ENCODE assay signal across 30 cellular contexts in genomic region chr4:171809854-171810253, GRCh38. TPM values are rescaled to one million over a fixed set of nuclear protein-coding genes. Genes with fewer than 3 reads are reported as not detected.
DNase-seq lines count a peak whose midpoint lies in the region; ATAC-seq, FAIRE-seq and TF ChIP-seq lines count a peak whose summit lies in the region.
"Had no signal": no experiment of that assay in that cellular context is flagged by ENCODE, and none has a peak within 500 bp of the region (broad histone marks: within the 10 kb centered on the region; RNA-seq: fewer than 3 reads in every experiment).

No MANE protein-coding gene starts in this region.

- DNase-seq in HepG2 (ENCODE audit: low spot score) (no peak), right lobe of liver (no peak), astrocyte (ENCODE audit: low read depth) (no peak), H1 (ENCODE audit: low read depth in 1 of 2, low spot score in 2 of 2) (no peak), NCI-H524 treated with DMSO at 0.1 percent for 48 hours (lab: John Stamatoyannopoulos, UW) (no peak), NCI-H1694 (lab: John Stamatoyannopoulos, UW) (no peak)
- DNase-seq: ACHN; BE2C; C1 segment of cervical spinal cord; CD4-positive, alpha-beta memory T cell; CD4-positive, CD25-positive, alpha-beta regulatory T cell; CD8-positive, alpha-beta memory T cell; COR-L47; DMS 273 treated with DMSO at 0.1 percent for 48 hours; DMS153; DMS53; DMS79; DND-41; EL; GDM1 had no signal

- no peak overlapping the region for H4K8ac ChIP-seq in H1 (ENCODE audit: extremely low read depth, insufficient read depth, low read length)

- no peak overlapping the region for H2BK20ac ChIP-seq in H1 (ENCODE audit: low read length)

- H3K9me3 ChIP-seq in HepG2 (ENCODE audit: low read length) (no peaks in the 10 kb centered on the region), right lobe of liver (no peaks in the 10 kb centered on the region), astrocyte (ENCODE audit: insufficient read depth, low read depth, low read length) (no peaks in the 10 kb centered on the region), H1 (ENCODE audit: insufficient read depth in 2 of 2, low read depth in 1 of 2, low read length in 1 of 2) (no peaks in the 10 kb centered on the region)
- H3K9me3 ChIP-seq: BE2C had no signal

- no peak overlapping the region for H3K4me3 ChIP-seq in HepG2 (replicated peaks in 1 of 3; ENCODE audit: insufficient read depth in 1 of 3, low read depth in 2 of 3, low read length in 3 of 3)
- no peak overlapping the region for H3K4me3 ChIP-seq in right lobe of liver
- H3K4me3 ChIP-seq in astrocyte (ENCODE audit: insufficient read depth, low read depth, low read length), result no peak overlapping the region
- H3K4me3 ChIP-seq in H1 (ENCODE audit: extremely low read depth in 1 of 4, insufficient read depth in 2 of 4, low read depth in 3 of 4, low read length in 4 of 4), result no peak overlapping the region
- H3K4me3 ChIP-seq: BLaER1, GM12878 had no signal

- H3K18ac ChIP-seq in H1 (ENCODE audit: extremely low read depth, low read length), result no peak overlapping the region

- H3K9ac ChIP-seq in HepG2 (ENCODE audit: insufficient read depth, low read depth, low read length), result no peak overlapping the region
- H3K9ac ChIP-seq in astrocyte (ENCODE audit: low read length), result no peak overlapping the region
- no peak overlapping the region for H3K9ac ChIP-seq in H1 (replicated peaks in 1 of 4; ENCODE audit: extremely low read depth in 1 of 4, low read depth in 3 of 4, low read length in 3 of 4)
- H3K9ac ChIP-seq: BLaER1 had no signal

- no peak for TF ChIP-seq CTCF in HepG2 (CRISPR knock-in tag; IDR thresholded peaks at IDR 0.05)
- TF ChIP-seq CTCF in right lobe of liver (IDR thresholded peaks at IDR 0.05), result no peak
- TF ChIP-seq CTCF in astrocyte (IDR thresholded peaks at IDR 0.05; ENCODE audit: insufficient read depth, low read depth, low read length), result no peak
- no peak for TF ChIP-seq CTCF in H1 (IDR thresholded peaks at IDR 0.05; ENCODE audit: control extremely low read depth in 1 of 3, insufficient read depth in 1 of 3, low read depth in 1 of 3, low read length in 3 of 3)

- H3K23ac ChIP-seq in H1 (ENCODE audit: insufficient read length), result no peak overlapping the region

- no peaks in the 10 kb centered on the region for H3K9me3 Mint-ChIP-seq in astrocyte (ENCODE audit: unreplicated experiment)

- H3K79me2 ChIP-seq in HepG2 (ENCODE audit: insufficient read depth, low read length) (no peaks in the 10 kb centered on the region), astrocyte (ENCODE audit: insufficient read depth, low read length) (no peaks in the 10 kb centered on the region), H1 (ENCODE audit: control insufficient read depth in 1 of 2, insufficient read depth in 2 of 2, low read length in 2 of 2) (no peaks in the 10 kb centered on the region)

- no peak overlapping the region for H2BK5ac ChIP-seq in H1 (ENCODE audit: low read depth, low read length)

- no peak for TF ChIP-seq RAD21 in HepG2 (CRISPR knock-in tag; IDR thresholded peaks at IDR 0.05)
- TF ChIP-seq RAD21 in H1 (IDR thresholded peaks at IDR 0.05 in 1 of 2, conservative IDR thresholded peaks at IDR 0.05 in 1 of 2; ENCODE audit: low read depth in 2 of 2, low read length in 2 of 2), result no peak

- H3K56ac ChIP-seq in H1 (replicated peaks; ENCODE audit: insufficient read length, low read depth, low read length), result no peak overlapping the region

- H3K4me1 ChIP-seq in HepG2 (ENCODE audit: insufficient read depth, low read length), result no peaks in the 10 kb centered on the region
- peaks cover 0 to 7% (median 0%) of the 10 kb centered on the region in 4 donors for H3K4me1 ChIP-seq in right lobe of liver
- peaks cover 10% of the 10 kb centered on the region for H3K4me1 ChIP-seq in astrocyte (ENCODE audit: insufficient read depth, low read length)
- H3K4me1 ChIP-seq in H1 (replicated peaks in 1 of 4; ENCODE audit: control insufficient read depth in 3 of 4, insufficient read depth in 4 of 4, low read length in 3 of 4), result peaks cover 1 to 10% (median 4%) of the 10 kb centered on the region in 4 experiments; a peak in 6 of 7 replicates
- H3K4me1 ChIP-seq: BE2C, BLaER1 had no signal

- H3K14ac ChIP-seq in H1 (ENCODE audit: insufficient read length), result no peak overlapping the region

- no peak overlapping the region for H2BK120ac ChIP-seq in H1 (replicated peaks; ENCODE audit: low read depth, low read length)

- H3K4ac ChIP-seq in H1 (replicated peaks; ENCODE audit: insufficient read length, low read depth, low read length), result no peak overlapping the region

- H2AFZ ChIP-seq in HepG2 (ENCODE audit: low read length) (no peak overlapping the region), astrocyte (ENCODE audit: low read depth, low read length) (no peak overlapping the region), H1 (ENCODE audit: low read length) (no peak overlapping the region)

- no peak overlapping the region for H4K91ac ChIP-seq in H1 (replicated peaks; ENCODE audit: insufficient read length, low read length)

- H3K79me1 ChIP-seq in H1 (ENCODE audit: low read depth, low read length), result no peaks in the 10 kb centered on the region

- H4K20me1 ChIP-seq in HepG2 (ENCODE audit: insufficient read depth, low read length), result no peaks in the 10 kb centered on the region
- no peaks in the 10 kb centered on the region for H4K20me1 ChIP-seq in astrocyte (ENCODE audit: insufficient read depth, low read length)
- no peaks in the 10 kb centered on the region for H4K20me1 ChIP-seq in H1 (replicated peaks in 1 of 2; ENCODE audit: control insufficient read depth in 1 of 2, insufficient read depth in 2 of 2, low read length in 2 of 2)
- H4K20me1 ChIP-seq: BLaER1 had no signal

- no peak overlapping the region for H2BK12ac ChIP-seq in H1 (ENCODE audit: low read depth, low read length)

- TF ChIP-seq EP300 in HepG2 (IDR thresholded peaks at IDR 0.05; ENCODE audit: low read depth in 2 of 2, low read length in 2 of 2), result no peak
- no peak for TF ChIP-seq EP300 in HepG2 (CRISPR knock-in tag; IDR thresholded peaks at IDR 0.05; ENCODE audit: borderline replicate concordance)
- no peak for TF ChIP-seq EP300 in H1 (IDR thresholded peaks at IDR 0.05; ENCODE audit: borderline replicate concordance in 1 of 2, low read depth in 2 of 2, low read length in 2 of 2)

- peaks cover 31% of the 10 kb centered on the region for H3K27me3 Mint-ChIP-seq in astrocyte (ENCODE audit: low read depth, unreplicated experiment)
- H3K27me3 Mint-ChIP-seq: CD4-positive, CD25-positive, alpha-beta regulatory T cell had no signal

- H3K27ac ChIP-seq in HepG2 (ENCODE audit: extremely low read length, insufficient read depth, low read length) (no peak overlapping the region), right lobe of liver (no peak overlapping the region), astrocyte (ENCODE audit: low read depth, low read length) (no peak overlapping the region), H1 (ENCODE audit: low read depth, low read length) (no peak overlapping the region)
- H3K27ac ChIP-seq: 22Rv1, BLaER1 had no signal

- FAIRE-seq in HepG2 (lab: Jason Lieb, UNC), result no peak
- FAIRE-seq in astrocyte (lab: Jason Lieb, UNC), result peak; percentile 23
- FAIRE-seq in H1 (lab: Jason Lieb, UNC), result no peak
- FAIRE-seq: GM12878, GM12892, GM18507 had no signal

- H3K4me3 Mint-ChIP-seq in astrocyte (ENCODE audit: unreplicated experiment), result no peak overlapping the region
- H3K4me3 Mint-ChIP-seq: CD4-positive, alpha-beta memory T cell; CD4-positive, CD25-positive, alpha-beta regulatory T cell; CD8-positive, alpha-beta memory T cell had no signal

- H3K27me3 ChIP-seq in HepG2 (ENCODE audit: control insufficient read depth in 1 of 2, insufficient read depth in 2 of 2, low read length in 2 of 2) (no peaks in the 10 kb centered on the region), right lobe of liver (peaks cover 0 to 18% of the 10 kb centered on the region in 2 donors), astrocyte (ENCODE audit: insufficient read depth, low read length) (peaks cover 4% of the 10 kb centered on the region), H1 (replicated peaks in 1 of 4; ENCODE audit: control insufficient read depth in 3 of 4, extremely low read depth in 1 of 4, insufficient read depth in 3 of 4, low read length in 3 of 4) (peaks cover 15 to 36% (median 31%) of the 10 kb centered on the region in 4 experiments)

- in situ Hi-C loops in HepG2 (cut with HindIII; ENCODE audit: extremely low pct_ligation_motif_present, low pct_unique_long_range_greater_than_20kb), result no loop called here

- no peak overlapping the region for H2BK15ac ChIP-seq in H1 (ENCODE audit: low read length)

- H4K5ac ChIP-seq in H1 (ENCODE audit: insufficient read length, low read depth, low read length), result no peak overlapping the region

- CTCF ChIA-PET in HepG2 (lab: Yijun Ruan, JAX; ENCODE audit: low intra/inter-chr PET ratio, low total read pairs), result no interaction called here
- CTCF ChIA-PET in H1 (lab: Charles Lee; ENCODE audit: partially characterized antibody), result no interaction called here

- intact Hi-C loops in HepG2 (cut with micrococcal nuclease; ENCODE audit: unreplicated experiment), result no loop called here
- intact Hi-C loops in right lobe of liver (cut with DNase I), result no loop called here

- no peak overlapping the region for H2AK5ac ChIP-seq in H1 (ENCODE audit: low read depth, low read length)

- no peaks in the 10 kb centered on the region for H3K4me1 Mint-ChIP-seq in astrocyte (ENCODE audit: low read depth, unreplicated experiment)
- H3K4me1 Mint-ChIP-seq: CD8-positive, alpha-beta memory T cell had no signal

- H3K4me2 ChIP-seq in HepG2 (ENCODE audit: low read depth, low read length), result no peak overlapping the region
- H3K4me2 ChIP-seq in astrocyte (ENCODE audit: low read length), result no peak overlapping the region
- no peak overlapping the region for H3K4me2 ChIP-seq in H1 (ENCODE audit: insufficient read depth in 1 of 2, low read depth in 2 of 2, low read length in 2 of 2)
- H3K4me2 ChIP-seq: BLaER1 had no signal

- TF ChIP-seq POLR2A in HepG2 (IDR thresholded peaks at IDR 0.05; ENCODE audit: insufficient read depth in 1 of 2, low read depth in 2 of 2, low read length in 2 of 2) (no peak), right lobe of liver (IDR thresholded peaks at IDR 0.05) (no peak), H1 (IDR thresholded peaks at IDR 0.05; ENCODE audit: control extremely low read depth in 1 of 2, low read depth in 2 of 2, low read length in 2 of 2) (no peak)

- 3% methylated on average over 1 of the region's 1 CpG for WGBS in HepG2 (ENCODE audit: low lambda C conversion rate)
- WGBS in right lobe of liver (ENCODE audit: insufficient coverage, low coverage, low lambda C conversion rate, missing lambda C conversion rate), result 8% methylated on average over 1 of the region's 1 CpG
- 95% methylated on average over 1 of the region's 1 CpG; no CpG with 5 or more reads in 1 of the 2 experiments for WGBS in H1 (ENCODE audit: extremely low coverage in 1 of 2, insufficient coverage in 1 of 2, insufficient read length in 1 of 2, insufficient replicate concordance in 2 of 2, low coverage in 1 of 2, low lambda C conversion rate in 2 of 2, missing lambda C conversion rate in 1 of 2), 2 experiments

- POLR2A ChIA-PET in HepG2 (lab: Yijun Ruan, JAX), result no interaction called here
- POLR2A ChIA-PET in H1 (lab: Charles Lee; ENCODE audit: partially characterized antibody), result no interaction called here

- H3K36me3 Mint-ChIP-seq in astrocyte (ENCODE audit: low read depth, unreplicated experiment), result no peaks in the 10 kb centered on the region
- H3K36me3 Mint-ChIP-seq: CD4-positive, alpha-beta memory T cell; CD4-positive, CD25-positive, alpha-beta regulatory T cell; CD8-positive, alpha-beta memory T cell had no signal

- H3K36me3 ChIP-seq in HepG2 (replicated peaks in 1 of 2; ENCODE audit: control insufficient read depth in 1 of 2, insufficient read depth in 2 of 2, low read length in 2 of 2) (no peaks in the 10 kb centered on the region), right lobe of liver (no peaks in the 10 kb centered on the region), astrocyte (ENCODE audit: insufficient read depth, low read length) (no peaks in the 10 kb centered on the region), H1 (ENCODE audit: control insufficient read depth in 2 of 4, insufficient read depth in 4 of 4, low read length in 3 of 4) (no peaks in the 10 kb centered on the region)
- H3K36me3 ChIP-seq: BE2C, BLaER1 had no signal

- ATAC-seq in HepG2 (no peak), right lobe of liver (no peak)
- ATAC-seq: GM12878 had no signal

- H3K23me2 ChIP-seq in H1 (ENCODE audit: low read depth, low read length), result peaks cover 19% of the 10 kb centered on the region

- H3K27ac Mint-ChIP-seq in astrocyte (ENCODE audit: unreplicated experiment), result no peak overlapping the region
- H3K27ac Mint-ChIP-seq: CD14-positive monocyte; CD4-positive, alpha-beta memory T cell; CD4-positive, CD25-positive, alpha-beta regulatory T cell; CD8-positive, alpha-beta memory T cell had no signal

- BruUV-seq in HepG2 (replicated peaks; lab: Mats Ljungman, UMichigan), result no TSS peak

RNA-seq across cellular contexts. Expression of gene GALNTL6, which starts 3.4 kb away (rescaled TPM):
- total RNA-seq in HepG2 (2016; rRNA removed; fragmentation: Illumina TruSeq; extraction: Trizol) (not detected in 2 replicates), right lobe of liver (1 to 10 TPM in 1 of 6 experiments, under 1 TPM in 2, not detected in 3; 0.15 to 1.1 (median 0.30) TPM), astrocyte (0.61 and 0.67 TPM in 2 replicates)
- not detected in 2 replicates for total RNA-seq in HepG2 (2016; cell fraction: cytosol; rRNA removed; fragmentation: Illumina TruSeq; extraction: Trizol; ENCODE audit: low read depth)
- total RNA-seq in HepG2 (2016; cell fraction: insoluble cytoplasmic fraction; rRNA removed; fragmentation: Illumina TruSeq; extraction: Trizol), result not detected in 2 replicates
- not detected in 2 replicates for total RNA-seq in HepG2 (2016; cell fraction: membrane; rRNA removed; fragmentation: Illumina TruSeq; extraction: Trizol)
- total RNA-seq in HepG2 (2016; cell fraction: nucleus; rRNA removed; fragmentation: Illumina TruSeq; extraction: Trizol), result not detected in 2 replicates
- polyA plus RNA-seq in HepG2 (2011; rRNA removed) (not detected in 2 replicates), H1 (2011; rRNA removed) (0.03 and 0.22 TPM in 2 replicates)
- not detected in 2 replicates for polyA plus RNA-seq in HepG2 (2011; cell fraction: cytosol; rRNA removed)
- polyA plus RNA-seq in HepG2 (2011; cell fraction: nucleus; rRNA removed), result not detected in 2 replicates
- polyA plus RNA-seq in HepG2 (2012), result not detected in 2 replicates
- polyA plus RNA-seq in HepG2 (2016; cell fraction: cytosol; fragmentation: Illumina TruSeq; extraction: Trizol; ENCODE audit: low read depth), result not detected in 2 replicates
- not detected in 2 replicates for polyA plus RNA-seq in HepG2 (2016; cell fraction: insoluble cytoplasmic fraction; fragmentation: Illumina TruSeq; extraction: Trizol; ENCODE audit: low read depth)
- not detected in 2 replicates for polyA plus RNA-seq in HepG2 (2016; cell fraction: membrane; fragmentation: Illumina TruSeq; extraction: Trizol; ENCODE audit: low read depth)
- not detected in 2 replicates for polyA plus RNA-seq in HepG2 (2016; cell fraction: nucleus; fragmentation: Illumina TruSeq; extraction: Trizol; ENCODE audit: insufficient read depth, low read depth)
- 0.72 TPM in 1 of 2 replicates, not detected in the other for polyA minus RNA-seq in HepG2 (2011; rRNA and poly(A)+ RNA removed; ENCODE audit: low replicate concordance)
- not detected in 2 replicates for polyA minus RNA-seq in HepG2 (2011; cell fraction: cytosol; rRNA and poly(A)+ RNA removed)
- not detected in 2 replicates for polyA minus RNA-seq in HepG2 (2011; cell fraction: nucleus; rRNA and poly(A)+ RNA removed)
- 0.17 and 0.32 TPM in 2 replicates for total RNA-seq in H1 (2021; fragmentation: NEBNext Ultra II Directional; extraction: Animal tissue kit (Norgen Biotek cat#: 25700))
- 0.09 TPM for polyA plus RNA-seq in H1 (2011; cell fraction: cytosol; rRNA removed)
- 0.13 TPM for polyA plus RNA-seq in H1 (2011; cell fraction: nucleus; rRNA removed)
- polyA plus RNA-seq in H1 (2012, experiment 1 of 2), result 0.11 to 0.27 TPM (median 0.25 TPM) in 4 replicates
- 0.21 TPM for polyA plus RNA-seq in H1 (2012, experiment 2 of 2)
- polyA plus RNA-seq in H1 (2013, experiment 1 of 2), result 0.10 TPM
- 0.13 TPM for polyA plus RNA-seq in H1 (2013, experiment 2 of 2)
- polyA minus RNA-seq in H1 (2011; rRNA and poly(A)+ RNA removed), result not detected in 2 replicates
- polyA minus RNA-seq in H1 (2011; cell fraction: cytosol; rRNA and poly(A)+ RNA removed), result not detected
- polyA minus RNA-seq in H1 (2011; cell fraction: nucleus; rRNA and poly(A)+ RNA removed), result 1.5 TPM
- total RNA-seq: A172; CD4-positive, alpha-beta memory T cell; CD4-positive, CD25-positive, alpha-beta regulatory T cell; CD8-positive, alpha-beta memory T cell; Daoy; G401; GM12878 had no signal
- polyA plus RNA-seq: AG04450; CD14-positive monocyte; CD4-positive, alpha-beta memory T cell; CD4-positive, CD25-positive, alpha-beta regulatory T cell; CD8-positive, alpha-beta memory T cell had no signal

Comparison
In these comparisons a context has a peak if more than half of its experiments do, and no peak if none do; other contexts are left out.
1. Of the 41 proteins assayed by ChIP-seq in both HepG2 and H1: peak only in HepG2: none; only in H1: none; in both: MAFK; in neither: 40.